8 cellular contexts compared by ENCODE assay signal in the genomic region with DNA sequence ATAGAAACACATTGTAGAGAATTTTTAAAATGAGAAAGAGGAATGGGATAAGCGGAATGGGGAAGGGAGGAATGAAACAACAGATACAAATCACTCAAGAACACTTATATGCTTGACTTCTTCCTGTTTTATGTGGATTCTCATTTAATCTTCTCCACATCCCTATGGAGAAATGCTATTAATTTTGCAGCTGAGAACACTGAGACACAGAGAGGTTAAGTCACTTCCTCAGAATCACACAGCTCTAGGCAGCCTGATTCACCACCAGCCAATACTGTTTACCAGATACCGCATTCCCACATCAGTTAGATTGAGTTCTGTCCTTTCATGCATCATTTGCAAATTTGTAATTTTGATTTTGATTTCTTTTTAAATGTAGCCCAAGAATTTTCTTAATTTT.
"Had no signal": no experiment of that assay in that cellular context is flagged by ENCODE, and none has a peak within 500 bp of the region (broad histone marks: within the 10 kb centered on the region; RNA-seq: fewer than 3 reads in every experiment).

No MANE protein-coding gene starts in this region.

- H3K4me3 ChIP-seq: GM12878 had no signal

- FAIRE-seq: G401.6, GM12878, GM12891, GM12892, GM18507, GM19239 had no signal

- ATAC-seq: GM12878 had no signal

- DNase-seq: GDM1, GF-D8 had no signal
